ENCODE assay signal across 25 cellular contexts in genomic region chr1:145799806-145800205, GRCh38.
"Had no signal": no experiment of that assay in that cellular context is flagged by ENCODE, and none has a peak within 500 bp of the region (broad histone marks: within the 10 kb centered on the region; RNA-seq: fewer than 3 reads in every experiment).

No MANE protein-coding gene starts in this region.

- H3K9me3 ChIP-seq: ovary, right lobe of liver, sigmoid colon, thyroid gland, vagina had no signal

- H3K4me3 ChIP-seq: neural progenitor cell, ovary, psoas muscle, right lobe of liver, sigmoid colon, stomach, thoracic aorta, thyroid gland, tibial nerve, upper lobe of left lung, vagina had no signal

- H2AFZ ChIP-seq: neural progenitor cell, parathyroid adenoma had no signal

- H3K27ac ChIP-seq: neural progenitor cell, ovary, parathyroid adenoma, right lobe of liver, sigmoid colon, stomach, thoracic aorta, thyroid gland, tibial nerve, upper lobe of left lung, vagina had no signal

- H3K36me3 ChIP-seq: neural progenitor cell, ovary, right lobe of liver, sigmoid colon, stomach, thoracic aorta, thyroid gland, upper lobe of left lung, vagina had no signal

- H3K27me3 ChIP-seq: neural progenitor cell, ovary, right lobe of liver, sigmoid colon, stomach, thyroid gland, tibial nerve, upper lobe of left lung, vagina had no signal

- H3K4me2 ChIP-seq: neural progenitor cell had no signal

- ATAC-seq: natural killer cell; right lobe of liver; stimulated activated naive B cell treated with anti-CD40 and anti-IgM and Interleukin-4, amounts not matched to agents 10 μg/mL and 1 μg/mL and 100 μg/mL, for 72 hours had no signal

- DNase-seq: natural killer cell; occipital lobe; ovary; posterior cingulate gyrus; psoas muscle; right cardiac atrium; right lobe of liver; sigmoid colon; small intestine; stimulated activated CD4-positive, alpha-beta T cell treated with anti-CD3 and anti-CD28 coated beads, Interleukin-15, amount 100 ng/mL, for 24 hours; stimulated activated CD4-positive, alpha-beta T cell treated with anti-CD3 and anti-CD28 coated beads, Interleukin-2, amount 100 ng/mL, for 24 hours; stimulated activated CD4-positive, alpha-beta T cell treated with anti-CD3 and anti-CD28 coated beads, Interleukin-2, amount 100 ng/mL, for 48 hours; stimulated activated CD4-positive, alpha-beta T cell treated with anti-CD3 and anti-CD28 coated beads, Interleukin-4, amount 100 ng/mL, for 4 hours; stimulated activated CD8-positive, alpha-beta memory T cell treated with anti-CD3 and anti-CD28 coated beads, Interleukin-4, amount 100 ng/mL, for 48 hours; stimulated activated naive B cell treated with anti-CD40 and anti-IgM and Interleukin-4, amounts not matched to agents 10 μg/mL and 1 μg/mL and 100 μg/mL, for 72 hours; stimulated activated naive CD4-positive, alpha-beta T cell treated with Interleukin-2 at 50 U/mL for 16 hours; stomach; thyroid gland; trophoblast cell; upper lobe of left lung had no signal

- H3K9ac ChIP-seq: neural progenitor cell, parathyroid adenoma had no signal

- H3K4me1 ChIP-seq: right lobe of liver had no signal
